ENCODE assay signal across 29 cellular contexts in the genomic region with DNA sequence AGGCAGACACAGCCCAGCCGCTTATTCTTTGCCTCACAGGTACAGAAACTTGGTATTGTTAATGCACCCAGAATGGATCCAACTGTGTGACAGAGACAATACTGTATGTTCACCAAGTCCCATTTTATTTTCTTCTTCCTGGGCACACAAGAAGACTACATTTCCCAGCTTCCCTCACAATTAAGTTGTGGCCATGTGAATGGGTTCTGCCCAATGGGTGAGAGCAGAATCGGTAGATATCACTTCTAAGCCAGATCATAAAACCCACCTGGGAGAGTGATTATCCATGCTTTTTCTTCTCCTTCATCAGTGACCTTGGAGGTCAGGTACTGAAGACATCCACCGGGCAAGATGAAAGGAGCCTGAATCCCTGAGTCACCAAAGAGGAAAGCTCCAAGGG.
"Had no signal": no experiment of that assay in that cellular context is flagged by ENCODE, and none has a peak within 500 bp of the region (broad histone marks: within the 10 kb centered on the region; RNA-seq: fewer than 3 reads in every experiment).

No MANE protein-coding gene starts in this region.

- H3K36me3 Mint-ChIP-seq: activated CD8-positive, alpha-beta memory T cell treated with anti-CD3 and anti-CD28 coated beads, Interleukin-2, amount 10 ng/mL, durations not matched to agents 7 days and 5 days; activated naive CD4-positive, alpha-beta T cell treated with anti-CD3 and anti-CD28 coated beads, Interleukin-2, amount 10 ng/mL, durations not matched to agents 7 days and 5 days; activated naive CD4-positive, alpha-beta T cell treated with anti-CD3 and anti-CD28 coated beads, Interleukin-2, amount 50 U/mL, for 72 hours; activated naive CD8-positive, alpha-beta T cell treated with anti-CD3 and anti-CD28 coated beads, Interleukin-2, amount 10 ng/mL, durations not matched to agents 7 days and 5 days had no signal

- H3K4me3 Mint-ChIP-seq: activated CD8-positive, alpha-beta memory T cell treated with anti-CD3 and anti-CD28 coated beads, Interleukin-2, amount 10 ng/mL, durations not matched to agents 7 days and 5 days; activated CD8-positive, alpha-beta T cell treated with anti-CD3 and anti-CD28 coated beads, Interleukin-2, amount 10 ng/mL, durations not matched to agents 7 days and 5 days; activated naive CD4-positive, alpha-beta T cell treated with anti-CD3 and anti-CD28 coated beads, Interleukin-2, amount 10 ng/mL, durations not matched to agents 7 days and 5 days; activated naive CD8-positive, alpha-beta T cell treated with anti-CD3 and anti-CD28 coated beads, Interleukin-2, amount 10 ng/mL, durations not matched to agents 7 days and 5 days; activated T-cell treated with anti-CD3 and anti-CD28 coated beads, Interleukin-2, amount 50 U/mL, for 72 hours; central memory CD8-positive, alpha-beta T cell; dendritic cell treated with granulocyte-macrophage colony-stimulating factor and Interleukin-4, amounts not matched to agents 40 ng/mL and 50 ng/mL, for 4 days; effector memory CD8-positive, alpha-beta T cell had no signal

- H3K4me1 Mint-ChIP-seq: activated CD8-positive, alpha-beta memory T cell treated with anti-CD3 and anti-CD28 coated beads, Interleukin-2, amount 10 ng/mL, durations not matched to agents 7 days and 5 days; activated naive CD4-positive, alpha-beta T cell treated with anti-CD3 and anti-CD28 coated beads, Interleukin-2, amount 10 ng/mL, durations not matched to agents 7 days and 5 days; activated naive CD8-positive, alpha-beta T cell treated with anti-CD3 and anti-CD28 coated beads, Interleukin-2, amount 10 ng/mL, durations not matched to agents 7 days and 5 days; central memory CD8-positive, alpha-beta T cell had no signal

- H3K9me3 Mint-ChIP-seq: activated naive CD4-positive, alpha-beta T cell treated with anti-CD3 and anti-CD28 coated beads, Interleukin-2, amount 10 ng/mL, durations not matched to agents 7 days and 5 days; activated naive CD4-positive, alpha-beta T cell treated with anti-CD3 and anti-CD28 coated beads, Interleukin-2, amount 50 U/mL, for 72 hours; activated naive CD8-positive, alpha-beta T cell treated with anti-CD3 and anti-CD28 coated beads, Interleukin-2, amount 10 ng/mL, durations not matched to agents 7 days and 5 days; activated T-cell treated with anti-CD3 and anti-CD28 coated beads, Interleukin-2, amount 50 U/mL, for 72 hours; central memory CD8-positive, alpha-beta T cell; dendritic cell treated with granulocyte-macrophage colony-stimulating factor and Interleukin-4, amounts not matched to agents 40 ng/mL and 50 ng/mL, for 4 days; effector memory CD8-positive, alpha-beta T cell had no signal

- H3K27me3 Mint-ChIP-seq: dendritic cell treated with granulocyte-macrophage colony-stimulating factor and Interleukin-4, amounts not matched to agents 40 ng/mL and 50 ng/mL, for 4 days had no signal

- H3K36me3 ChIP-seq: brain microvascular endothelial cell, esophagus muscularis mucosa, gastrocnemius medialis, heart left ventricle had no signal

- H3K4me3 ChIP-seq: coronary artery, dorsolateral prefrontal cortex, esophagus muscularis mucosa, gastrocnemius medialis, heart left ventricle had no signal

- H3K27ac ChIP-seq: brain microvascular endothelial cell, coronary artery, dorsolateral prefrontal cortex, esophagus muscularis mucosa, foreskin keratinocyte, heart left ventricle had no signal

- DNase-seq: activated CD4-positive, alpha-beta T cell treated with anti-CD3 and anti-CD28 coated beads for 48 hours; activated CD4-positive, alpha-beta T cell treated with anti-CD3 and anti-CD28 coated beads, Interleukin-2, amount 50 U/mL, for 1 hour; activated CD4-positive, alpha-beta T cell treated with anti-CD3 and anti-CD28 coated beads, Interleukin-2, amount 50 U/mL, for 48 hours; activated CD8-positive, alpha-beta memory T cell treated with anti-CD3 and anti-CD28 coated beads, Interleukin-2, amount 10 ng/mL, durations not matched to agents 7 days and 5 days; activated CD8-positive, alpha-beta memory T cell treated with anti-CD3 and anti-CD28 coated beads, Interleukin-2, amount 50 U/mL, for 4 hours; activated CD8-positive, alpha-beta T cell treated with anti-CD3 and anti-CD28 coated beads, Interleukin-2, amount 10 ng/mL, durations not matched to agents 7 days and 5 days; activated gamma-delta T cell; activated naive CD4-positive, alpha-beta T cell; activated naive CD4-positive, alpha-beta T cell treated with anti-CD3 and anti-CD28 coated beads, Interleukin-2, amount 10 ng/mL, durations not matched to agents 7 days and 5 days; activated naive CD8-positive, alpha-beta T cell treated with anti-CD3 and anti-CD28 coated beads, Interleukin-2, amount 10 ng/mL, durations not matched to agents 7 days and 5 days; activated T-cell treated with anti-CD3 and anti-CD28 coated beads, Interleukin-2, amount 50 U/mL, for 1 hour; activated T-cell treated with anti-CD3 and anti-CD28 coated beads, Interleukin-2, amount 50 U/mL, for 72 hours; amniotic stem cell; anterior cingulate cortex; brain microvascular endothelial cell; dorsolateral prefrontal cortex; effector memory CD8-positive, alpha-beta T cell; erythroblast; foreskin keratinocyte; gastrocnemius medialis; glutamatergic neuron; heart left ventricle; T-helper 2 cell had no signal

- H3K27ac Mint-ChIP-seq: activated CD8-positive, alpha-beta memory T cell treated with anti-CD3 and anti-CD28 coated beads, Interleukin-2, amount 10 ng/mL, durations not matched to agents 7 days and 5 days; activated CD8-positive, alpha-beta T cell treated with anti-CD3 and anti-CD28 coated beads, Interleukin-2, amount 10 ng/mL, durations not matched to agents 7 days and 5 days; activated naive CD4-positive, alpha-beta T cell treated with anti-CD3 and anti-CD28 coated beads, Interleukin-2, amount 10 ng/mL, durations not matched to agents 7 days and 5 days; activated naive CD4-positive, alpha-beta T cell treated with anti-CD3 and anti-CD28 coated beads, Interleukin-2, amount 50 U/mL, for 72 hours; activated naive CD8-positive, alpha-beta T cell treated with anti-CD3 and anti-CD28 coated beads, Interleukin-2, amount 10 ng/mL, durations not matched to agents 7 days and 5 days; activated T-cell treated with anti-CD3 and anti-CD28 coated beads, Interleukin-2, amount 50 U/mL, for 72 hours; dendritic cell treated with granulocyte-macrophage colony-stimulating factor and Interleukin-4, amounts not matched to agents 40 ng/mL and 50 ng/mL, for 4 days; effector memory CD8-positive, alpha-beta T cell had no signal

- ATAC-seq: activated CD8-positive, alpha-beta memory T cell treated with anti-CD3 and anti-CD28 coated beads, Interleukin-2, amount 10 ng/mL, durations not matched to agents 7 days and 5 days; activated CD8-positive, alpha-beta T cell treated with anti-CD3 and anti-CD28 coated beads, Interleukin-2, amount 10 ng/mL, durations not matched to agents 7 days and 5 days; activated naive CD4-positive, alpha-beta T cell treated with anti-CD3 and anti-CD28 coated beads, Interleukin-2, amount 50 U/mL, for 72 hours; activated T-cell treated with anti-CD3 and anti-CD28 coated beads, Interleukin-2, amount 50 U/mL, for 72 hours; effector memory CD8-positive, alpha-beta T cell; foreskin keratinocyte; gastrocnemius medialis; heart left ventricle had no signal

- H3K9me3 ChIP-seq: esophagus muscularis mucosa, gastrocnemius medialis, heart left ventricle had no signal

- H3K4me1 ChIP-seq: esophagus muscularis mucosa, foreskin keratinocyte had no signal

- FAIRE-seq: astrocyte had no signal

- H3K27me3 ChIP-seq: brain microvascular endothelial cell, dorsolateral prefrontal cortex, foreskin keratinocyte, gastrocnemius medialis had no signal
